In the genomic region with DNA sequence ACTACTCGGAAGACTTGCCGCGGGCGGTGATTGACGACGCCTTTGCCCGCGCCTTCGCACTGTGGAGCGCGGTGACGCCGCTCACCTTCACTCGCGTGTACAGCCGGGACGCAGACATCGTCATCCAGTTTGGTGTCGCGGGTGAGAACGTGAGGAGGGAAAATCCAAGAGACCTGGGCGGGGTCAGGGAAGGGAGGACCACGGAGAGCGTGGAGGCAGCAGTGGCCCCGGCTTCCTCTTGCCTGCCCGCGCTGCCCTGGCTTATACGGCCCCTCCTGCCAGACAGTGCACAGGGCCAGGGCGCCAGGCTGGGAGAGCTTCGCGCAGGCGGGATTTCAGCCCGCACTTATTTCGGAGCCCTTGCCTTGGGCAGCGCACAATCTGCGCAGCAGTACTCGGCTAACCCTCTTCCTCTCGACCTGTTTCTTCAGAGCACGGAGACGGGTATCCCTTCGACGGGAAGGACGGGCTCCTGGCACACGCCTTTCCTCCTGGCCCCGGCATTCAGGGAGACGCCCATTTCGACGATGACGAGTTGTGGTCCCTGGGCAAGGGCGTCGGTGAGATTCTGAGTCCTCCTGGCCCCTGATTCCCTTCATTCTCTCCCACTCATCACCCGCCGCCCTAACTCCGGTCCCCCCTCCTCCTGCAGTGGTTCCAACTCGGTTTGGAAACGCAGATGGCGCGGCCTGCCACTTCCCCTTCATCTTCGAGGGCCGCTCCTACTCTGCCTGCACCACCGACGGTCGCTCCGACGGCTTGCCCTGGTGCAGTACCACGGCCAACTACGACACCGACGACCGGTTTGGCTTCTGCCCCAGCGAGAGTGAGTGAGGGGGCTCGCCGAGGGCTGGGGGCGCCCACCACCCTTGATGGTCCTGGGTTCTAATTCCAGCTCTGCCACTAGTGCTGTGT, we compare ENCODE assay signal across 10 cellular contexts. TPM values are rescaled to one million over a fixed set of nuclear protein-coding genes. Genes with fewer than 3 reads are reported as not detected.
DNase-seq lines count a peak whose midpoint lies in the region; ATAC-seq, FAIRE-seq and TF ChIP-seq lines count a peak whose summit lies in the region.
"Had no signal": no experiment of that assay in that cellular context is flagged by ENCODE, and none has a peak within 500 bp of the region (broad histone marks: within the 10 kb centered on the region; RNA-seq: fewer than 3 reads in every experiment).

No MANE protein-coding gene starts in this region.

- peaks cover 93% of the 10 kb centered on the region for H3K27me3 Mint-ChIP-seq in activated naive CD4-positive, alpha-beta T cell treated with anti-CD3 and anti-CD28 coated beads, Interleukin-2, amount 10 ng/mL, durations not matched to agents 7 days and 5 days
- H3K27me3 Mint-ChIP-seq in naive thymus-derived CD4-positive, alpha-beta T cell: peaks cover 45 to 73% (median 63%) of the 10 kb centered on the region in 5 donors

- H3K9ac ChIP-seq in BLaER1 treated with 17β-estradiol and CSF1 and Interleukin-3, amounts not matched to agents 10 nM and 100 nM: peak overlapping the region in 6 of 11 experiments; percentile 0 to 81 (median 72); a peak in 9 of 22 replicates

- H3K36me3 Mint-ChIP-seq in activated naive CD4-positive, alpha-beta T cell treated with anti-CD3 and anti-CD28 coated beads, Interleukin-2, amount 10 ng/mL, durations not matched to agents 7 days and 5 days: peaks cover 5% of the 10 kb centered on the region
- peaks cover 0 to 11% (median 0%) of the 10 kb centered on the region in 5 donors for H3K36me3 Mint-ChIP-seq in naive thymus-derived CD4-positive, alpha-beta T cell

- POLR2A ChIA-PET in Panc1 (lab: Charles Lee): no interaction called here
- POLR2A ChIA-PET in naive thymus-derived CD4-positive, alpha-beta T cell (lab: Charles Lee): no interaction called here

- H3K36me3 ChIP-seq in BLaER1 treated with 17β-estradiol and CSF1 and Interleukin-3, amounts not matched to agents 10 nM and 100 nM: peaks cover 0 to 57% (median 0%) of the 10 kb centered on the region in 11 experiments; a peak in 10 of 22 replicates
- H3K36me3 ChIP-seq in Panc1 (ENCODE audit: control insufficient read depth, insufficient read depth, low read length): no peaks in the 10 kb centered on the region
- no peaks in the 10 kb centered on the region for H3K36me3 ChIP-seq in naive thymus-derived CD4-positive, alpha-beta T cell (ENCODE audit: control insufficient read depth in 2 of 3, insufficient read depth in 3 of 3, low read length in 3 of 3)

- peaks cover 2% of the 10 kb centered on the region for H3K9me3 Mint-ChIP-seq in activated naive CD4-positive, alpha-beta T cell treated with anti-CD3 and anti-CD28 coated beads, Interleukin-2, amount 10 ng/mL, durations not matched to agents 7 days and 5 days
- H3K9me3 Mint-ChIP-seq in naive thymus-derived CD4-positive, alpha-beta T cell: peaks cover 0 to 6% (median 0%) of the 10 kb centered on the region in 11 donors

- H3K27me3 ChIP-seq in BLaER1 treated with 17β-estradiol and CSF1 and Interleukin-3, amounts not matched to agents 10 nM and 100 nM: peaks cover 0 to 90% (median 72%) of the 10 kb centered on the region in 11 experiments; a peak in 19 of 22 replicates
- peaks cover under 1% of the 10 kb centered on the region; the same call in 1 of the 2 replicates for H3K27me3 ChIP-seq in Panc1 (ENCODE audit: control insufficient read depth, insufficient read depth, low read length)
- H3K27me3 ChIP-seq in naive thymus-derived CD4-positive, alpha-beta T cell (ENCODE audit: control insufficient read depth in 2 of 2, insufficient read depth in 2 of 2, low read length in 2 of 2): peaks cover 15 to 16% of the 10 kb centered on the region in 2 donors

- H3K9me3 ChIP-seq in BLaER1 treated with 17β-estradiol and CSF1 and Interleukin-3, amounts not matched to agents 10 nM and 100 nM (replicated peaks in 1 of 11): peaks cover 0 to 30% (median 21%) of the 10 kb centered on the region in 11 experiments; a peak in 18 of 22 replicates
- no peaks in the 10 kb centered on the region for H3K9me3 ChIP-seq in Panc1 (ENCODE audit: control insufficient read depth, insufficient read depth, low read depth, low read length)
- no peaks in the 10 kb centered on the region for H3K9me3 ChIP-seq in naive thymus-derived CD4-positive, alpha-beta T cell (ENCODE audit: control insufficient read depth in 2 of 3, low read length in 3 of 3)

- peaks cover 54 to 98% (median 88%) of the 10 kb centered on the region in 10 experiments for H3K4me1 ChIP-seq in BLaER1 treated with 17β-estradiol and CSF1 and Interleukin-3, amounts not matched to agents 10 nM and 100 nM
- H3K4me1 ChIP-seq in Panc1 (ENCODE audit: control insufficient read depth, insufficient read depth, low read length): no peaks in the 10 kb centered on the region; the same call in 1 of the 2 replicates
- peaks cover 43 to 45% of the 10 kb centered on the region in 2 donors for H3K4me1 ChIP-seq in naive thymus-derived CD4-positive, alpha-beta T cell (ENCODE audit: control insufficient read depth in 2 of 2, insufficient read depth in 2 of 2, low read length in 2 of 2)

- ATAC-seq in Panc1 (peak; percentile 51), HG03520 (IDR thresholded peaks at IDR 0.05; ENCODE audit: unreplicated experiment) (no peak), HG02884 (IDR thresholded peaks at IDR 0.05; ENCODE audit: unreplicated experiment) (no peak)
- peak; percentile 72 for ATAC-seq in naive thymus-derived CD4-positive, alpha-beta T cell

- in situ Hi-C loops in Panc1 (cut with HindIII; ENCODE audit: low pct_unique_long_range_greater_than_20kb, low sequenced_read_pairs): no loop called here

- peak overlapping the region in 8 of 10 experiments; percentile 6 to 74 (median 59); a peak in 15 of 20 replicates for H3K4me3 ChIP-seq in BLaER1 treated with 17β-estradiol and CSF1 and Interleukin-3, amounts not matched to agents 10 nM and 100 nM
- peak overlapping the region; percentile 14 to 36; a peak in 3 of 4 replicates for H3K4me3 ChIP-seq in Panc1 (ENCODE audit: low read depth in 2 of 2, low read length in 2 of 2)
- peak overlapping the region; percentile 29 for H3K4me3 ChIP-seq in naive thymus-derived CD4-positive, alpha-beta T cell (ENCODE audit: low read length)

- H3K27ac ChIP-seq in BLaER1 treated with 17β-estradiol and CSF1 and Interleukin-3, amounts not matched to agents 10 nM and 100 nM: peak overlapping the region in 9 of 11 experiments; percentile 0 to 48 (median 17); a peak in 11 of 22 replicates
- no peak overlapping the region for H3K27ac ChIP-seq in Panc1 (ENCODE audit: low read length)
- H3K27ac ChIP-seq in naive thymus-derived CD4-positive, alpha-beta T cell (ENCODE audit: low read depth, low read length): no peak overlapping the region

- CTCF ChIA-PET in Panc1 (lab: Charles Lee): interaction anchor here (1.5 kb wide), 1 partner anchor 12 kb away, joined by 4 read pairs; no protein-coding TSS in a partner anchor
- CTCF ChIA-PET in activated naive CD4-positive, alpha-beta T cell treated with anti-CD3 and anti-CD28 coated beads, Interleukin-2, amount 10 ng/mL, durations not matched to agents 7 days and 5 days (lab: Charles Lee): interaction anchor here (1.1 to 8.7 kb wide), 6 partner anchors 11 to 45 kb away, joined by 3 to 151 read pairs (median 18); no protein-coding TSS in a partner anchor
- CTCF ChIA-PET in naive thymus-derived CD4-positive, alpha-beta T cell (lab: Charles Lee): interaction anchor here (0.9 to 2.6 kb wide), 3 partner anchors 12 to 41 kb away, joined by 3 to 9 read pairs (median 3); no protein-coding TSS in a partner anchor

- DNase-seq in Panc1 (ENCODE audit: low read depth, low spot score) (no peak), D721Med (ENCODE audit: insufficient read length, low spot score) (no peak), NCI-H2196 (lab: John Stamatoyannopoulos, UW; ENCODE audit: unreplicated experiment) (no peak)
- DNase-seq in activated naive CD4-positive, alpha-beta T cell treated with anti-CD3 and anti-CD28 coated beads, Interleukin-2, amount 10 ng/mL, durations not matched to agents 7 days and 5 days: peak; percentile 55
- DNase-seq in naive thymus-derived CD4-positive, alpha-beta T cell: peak in 7 of 9 donors; percentile 43 to 75 (median 55)

- peak overlapping the region; percentile 40 for H3K4me3 Mint-ChIP-seq in activated naive CD4-positive, alpha-beta T cell treated with anti-CD3 and anti-CD28 coated beads, Interleukin-2, amount 10 ng/mL, durations not matched to agents 7 days and 5 days
- peak overlapping the region; percentile 58 to 88 (median 78) for H3K4me3 Mint-ChIP-seq in naive thymus-derived CD4-positive, alpha-beta T cell

- H4K20me1 ChIP-seq in BLaER1 treated with 17β-estradiol and CSF1 and Interleukin-3, amounts not matched to agents 10 nM and 100 nM: peaks cover 0 to 38% (median 9%) of the 10 kb centered on the region in 11 experiments; a peak in 12 of 22 replicates

- no peak for TF ChIP-seq CTCF in Panc1 (IDR thresholded peaks at IDR 0.05)
- TF ChIP-seq CTCF in D721Med (IDR thresholded peaks at IDR 0.05; ENCODE audit: insufficient read depth, missing control alignments): no peak

- intact Hi-C loops in Panc1 (cut with micrococcal nuclease; ENCODE audit: unreplicated experiment): no loop called here
- intact Hi-C loops in naive thymus-derived CD4-positive, alpha-beta T cell (cut with micrococcal nuclease): loop anchor here in 1 of 2 donors (5.0 to 10.0 kb wide), 2 partner anchors 352 to 674 kb away; a partner anchor contains a TSS

- no peak for FAIRE-seq in D721Med (lab: Jason Lieb, UNC)

- no TSS peak for BruUV-seq in Panc1 (replicated peaks; lab: Mats Ljungman, UMichigan)

- peaks cover 74% of the 10 kb centered on the region for H3K4me1 Mint-ChIP-seq in activated naive CD4-positive, alpha-beta T cell treated with anti-CD3 and anti-CD28 coated beads, Interleukin-2, amount 10 ng/mL, durations not matched to agents 7 days and 5 days
- peaks cover 57 to 92% (median 74%) of the 10 kb centered on the region in 7 donors for H3K4me1 Mint-ChIP-seq in naive thymus-derived CD4-positive, alpha-beta T cell

- peak overlapping the region in 10 of 11 experiments; percentile 6 to 97 (median 86); a peak in 19 of 22 replicates for H3K4me2 ChIP-seq in BLaER1 treated with 17β-estradiol and CSF1 and Interleukin-3, amounts not matched to agents 10 nM and 100 nM

- peak overlapping the region; percentile 64 for H3K27ac Mint-ChIP-seq in activated naive CD4-positive, alpha-beta T cell treated with anti-CD3 and anti-CD28 coated beads, Interleukin-2, amount 10 ng/mL, durations not matched to agents 7 days and 5 days
- peak overlapping the region; percentile 15 to 94 (median 66) for H3K27ac Mint-ChIP-seq in naive thymus-derived CD4-positive, alpha-beta T cell

RNA-seq across cellular contexts. Expression of a gene that starts 2.0 kb away (rescaled TPM):
- 0.26 TPM for total RNA-seq in Panc1 (2021; ENCODE audit: unreplicated experiment)
- 0.62 TPM for polyA plus RNA-seq in Panc1 (2012; ENCODE audit: insufficient read length)
- 10 to 100 TPM in 2 of 5 experiments, 1 to 10 TPM in 1, under 1 TPM in 2; 0.19 to 13.0 (median 1.9) TPM for total RNA-seq in naive thymus-derived CD4-positive, alpha-beta T cell
- polyA plus RNA-seq in naive thymus-derived CD4-positive, alpha-beta T cell: not detected
- total RNA-seq: LHCN-M2 had no signal

RNA-seq across cellular contexts. Expression of a gene that starts 18.3 kb away (rescaled TPM):
- total RNA-seq in Panc1 (2021; ENCODE audit: unreplicated experiment): 11.8 TPM
- polyA plus RNA-seq in Panc1 (2012; ENCODE audit: insufficient read length): 29.7 TPM
- not detected for total RNA-seq in naive thymus-derived CD4-positive, alpha-beta T cell
- not detected for polyA plus RNA-seq in naive thymus-derived CD4-positive, alpha-beta T cell
- total RNA-seq: skeletal muscle tissue had no signal

RNA-seq across cellular contexts. Expression of a gene that starts 38.7 kb away (rescaled TPM):
- 31.1 TPM for total RNA-seq in Panc1 (2021; ENCODE audit: unreplicated experiment)
- 25.2 TPM for polyA plus RNA-seq in Panc1 (2012; ENCODE audit: insufficient read length)
- total RNA-seq in naive thymus-derived CD4-positive, alpha-beta T cell: 10 to 100 TPM; 39.9 to 95.2 (median 53.8) TPM
- polyA plus RNA-seq in naive thymus-derived CD4-positive, alpha-beta T cell: 10 to 100 TPM in 1 of 2 donors, 1 to 10 TPM in 1; 7.1 to 14.6 TPM

Comparison
In these comparisons a context has a peak if more than half of its experiments do, and no peak if none do; other contexts are left out.
1. H3K27ac ChIP-seq: peak in BLaER1 treated with 17β-estradiol and CSF1 and Interleukin-3, amounts not matched to agents 10 nM and 100 nM (9 of 11); none in Panc1 (single experiment) and naive thymus-derived CD4-positive, alpha-beta T cell (single experiment).
2. ATAC-seq: peak in Panc1 (single experiment) and naive thymus-derived CD4-positive, alpha-beta T cell (single experiment); none in HG03520 (single experiment) and HG02884 (single experiment).
3. DNase-seq: peak in activated naive CD4-positive, alpha-beta T cell treated with anti-CD3 and anti-CD28 coated beads, Interleukin-2, amount 10 ng/mL, durations not matched to agents 7 days and 5 days (single experiment) and naive thymus-derived CD4-positive, alpha-beta T cell (7 of 9); none in Panc1 (single experiment), D721Med (single experiment) and NCI-H2196 (single experiment).
4. Peak in every context shown above with its lines, with median percentiles within 50 percentile points of each other: H3K4me3 ChIP-seq.